ENCODE assay signal across 12 cellular contexts in genomic region chr12:101209319-101210302, GRCh38. TPM values are rescaled to one million over a fixed set of nuclear protein-coding genes. Genes with fewer than 3 reads are reported as not detected.
A peak's percentile ranks its signal among the peaks of the same experiment; 100 is the strongest.
DNase-seq lines count a peak whose midpoint lies in the region; ATAC-seq and TF ChIP-seq lines count a peak whose summit lies in the region.
"Had no signal": no experiment of that assay in that cellular context is flagged by ENCODE, and none has a peak within 500 bp of the region (broad histone marks: within the 10 kb centered on the region; RNA-seq: fewer than 3 reads in every experiment).

A gene with protein sequence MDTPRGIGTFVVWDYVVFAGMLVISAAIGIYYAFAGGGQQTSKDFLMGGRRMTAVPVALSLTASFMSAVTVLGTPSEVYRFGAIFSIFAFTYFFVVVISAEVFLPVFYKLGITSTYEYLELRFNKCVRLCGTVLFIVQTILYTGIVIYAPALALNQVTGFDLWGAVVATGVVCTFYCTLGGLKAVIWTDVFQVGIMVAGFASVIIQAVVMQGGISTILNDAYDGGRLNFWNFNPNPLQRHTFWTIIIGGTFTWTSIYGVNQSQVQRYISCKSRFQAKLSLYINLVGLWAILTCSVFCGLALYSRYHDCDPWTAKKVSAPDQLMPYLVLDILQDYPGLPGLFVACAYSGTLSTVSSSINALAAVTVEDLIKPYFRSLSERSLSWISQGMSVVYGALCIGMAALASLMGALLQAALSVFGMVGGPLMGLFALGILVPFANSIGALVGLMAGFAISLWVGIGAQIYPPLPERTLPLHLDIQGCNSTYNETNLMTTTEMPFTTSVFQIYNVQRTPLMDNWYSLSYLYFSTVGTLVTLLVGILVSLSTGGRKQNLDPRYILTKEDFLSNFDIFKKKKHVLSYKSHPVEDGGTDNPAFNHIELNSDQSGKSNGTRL (minus strand): TSS chr12:101210238. CDS start chr12:101209848, 390 bp downstream.

- WGBS in smooth muscle cell (ENCODE audit: low lambda C conversion rate): 16% methylated on average over 78 of the region's 80 CpGs

- DNase-seq in smooth muscle cell (lab: John Stamatoyannopoulos, UW; ENCODE audit: unreplicated experiment): no peak
- DNase-seq in substantia nigra (lab: John Stamatoyannopoulos, UW): no peak
- DNase-seq: cerebellar nuclear complex, NCI-H82 had no signal

- H3K4me1 ChIP-seq in HUES48 (ENCODE audit: control insufficient read depth, insufficient read depth, low read length) (no peaks in the 10 kb centered on the region), iPS-20b (ENCODE audit: insufficient read depth, low read length) (no peaks in the 10 kb centered on the region), smooth muscle cell (ENCODE audit: low read depth) (no peaks in the 10 kb centered on the region)

- H3K27me3 ChIP-seq in HUES48 (ENCODE audit: control insufficient read depth, insufficient read depth, low read length) (peaks cover 32% of the 10 kb centered on the region), iPS-20b (ENCODE audit: insufficient read depth, low read length) (peaks cover 53% of the 10 kb centered on the region), smooth muscle cell (ENCODE audit: low read depth) (peaks cover 62% of the 10 kb centered on the region)

- no peaks in the 10 kb centered on the region for H4K20me1 ChIP-seq in smooth muscle cell (ENCODE audit: low read depth)

- no peaks in the 10 kb centered on the region for H3K79me2 ChIP-seq in smooth muscle cell (ENCODE audit: low read depth)

- H2AFZ ChIP-seq in smooth muscle cell (ENCODE audit: low read depth): no peak within 1 kb of the TSS

- H3K4me3 ChIP-seq in HUES48 (ENCODE audit: low read depth, low read length) (peak within 1 kb of the TSS; percentile 69), iPS-20b (ENCODE audit: low read length) (peak within 1 kb of the TSS; percentile 66), smooth muscle cell (no peak within 1 kb of the TSS)

- H3K36me3 ChIP-seq in HUES48 (ENCODE audit: control insufficient read depth, insufficient read depth, low read length): no peaks in the 10 kb centered on the region
- H3K36me3 ChIP-seq in iPS-20b (ENCODE audit: insufficient read depth, low read depth, low read length): no peaks in the 10 kb centered on the region
- no peaks in the 10 kb centered on the region for H3K36me3 ChIP-seq in smooth muscle cell (ENCODE audit: low read depth)

- H3K4me2 ChIP-seq in smooth muscle cell: peak within 1 kb of the TSS; percentile 51

- no peak within 1 kb of the TSS for H3K27ac ChIP-seq in HUES48 (ENCODE audit: low read depth, low read length)
- no peak within 1 kb of the TSS for H3K27ac ChIP-seq in iPS-20b (ENCODE audit: low read length)
- no peak within 1 kb of the TSS for H3K27ac ChIP-seq in smooth muscle cell (ENCODE audit: low read depth)
- no peak within 1 kb of the TSS for H3K27ac ChIP-seq in substantia nigra (ENCODE audit: low read depth, low read length, poor library complexity, severe bottlenecking)

- H3F3A ChIP-seq in smooth muscle cell (ENCODE audit: low read depth): no peaks in the 10 kb centered on the region

- H3K9me3 ChIP-seq in HUES48 (ENCODE audit: control insufficient read depth, insufficient read depth, low read length): peaks cover 4% of the 10 kb centered on the region; the same call in 1 of the 2 replicates
- peaks cover 11% of the 10 kb centered on the region for H3K9me3 ChIP-seq in iPS-20b (ENCODE audit: insufficient read depth, low read depth, low read length)
- no peaks in the 10 kb centered on the region for H3K9me3 ChIP-seq in smooth muscle cell (replicated peaks; ENCODE audit: low read depth)

- H3K9ac ChIP-seq in HUES48 (ENCODE audit: low read depth, low read length): no peak within 1 kb of the TSS
- H3K9ac ChIP-seq in iPS-20b (ENCODE audit: low read depth, low read length): peak within 1 kb of the TSS; percentile 21; the same call in 1 of the 2 replicates
- H3K9ac ChIP-seq in smooth muscle cell (ENCODE audit: low read depth): no peak within 1 kb of the TSS

- TF ChIP-seq CTCF in smooth muscle cell (IDR thresholded peaks at IDR 0.05; ENCODE audit: borderline replicate concordance, insufficient read depth, poor library complexity, severe bottlenecking): no peak

- peak; percentile 35; the same call in 2 of the 3 replicates for ATAC-seq in SK-N-SH treated with all-trans-retinoic acid at 6 μM for 48 hours
- ATAC-seq in GM19395 (IDR thresholded peaks at IDR 0.05; ENCODE audit: unreplicated experiment): no peak
- ATAC-seq in HG03432 (IDR thresholded peaks at IDR 0.05; ENCODE audit: unreplicated experiment): no peak

TF ChIP-seq in SK-N-SH treated with all-trans-retinoic acid at 6 μM for 48 hours, 23 proteins besides CTCF, POLR2A, EP300 and RAD21 (continues in another document):
- TF ChIP-seq ZC3H10 (CRISPR knock-in tag; IDR thresholded peaks at IDR 0.05) (no peak), BACH2 (CRISPR knock-in tag; IDR thresholded peaks at IDR 0.05; ENCODE audit: borderline replicate concordance) (no peak), OSR1 (CRISPR knock-in tag; IDR thresholded peaks at IDR 0.05) (no peak), TCF4 (CRISPR knock-in tag; IDR thresholded peaks at IDR 0.05; ENCODE audit: borderline replicate concordance) (no peak), PATZ1 (CRISPR knock-in tag; IDR thresholded peaks at IDR 0.05; ENCODE audit: borderline replicate concordance) (no peak), ISL1 (CRISPR knock-in tag; IDR thresholded peaks at IDR 0.05) (no peak), ZNF70 (CRISPR knock-in tag; IDR thresholded peaks at IDR 0.05) (no peak), CREB5 (CRISPR knock-in tag; IDR thresholded peaks at IDR 0.05; ENCODE audit: low read depth) (no peak), TSHZ2 (CRISPR knock-in tag; IDR thresholded peaks at IDR 0.05) (no peak), CSDC2 (CRISPR knock-in tag; IDR thresholded peaks at IDR 0.05) (no peak), RARB (CRISPR knock-in tag; IDR thresholded peaks at IDR 0.05) (no peak), PPARA (CRISPR knock-in tag; IDR thresholded peaks at IDR 0.05; ENCODE audit: borderline replicate concordance) (no peak)
- TF ChIP-seq, protein P1, sequence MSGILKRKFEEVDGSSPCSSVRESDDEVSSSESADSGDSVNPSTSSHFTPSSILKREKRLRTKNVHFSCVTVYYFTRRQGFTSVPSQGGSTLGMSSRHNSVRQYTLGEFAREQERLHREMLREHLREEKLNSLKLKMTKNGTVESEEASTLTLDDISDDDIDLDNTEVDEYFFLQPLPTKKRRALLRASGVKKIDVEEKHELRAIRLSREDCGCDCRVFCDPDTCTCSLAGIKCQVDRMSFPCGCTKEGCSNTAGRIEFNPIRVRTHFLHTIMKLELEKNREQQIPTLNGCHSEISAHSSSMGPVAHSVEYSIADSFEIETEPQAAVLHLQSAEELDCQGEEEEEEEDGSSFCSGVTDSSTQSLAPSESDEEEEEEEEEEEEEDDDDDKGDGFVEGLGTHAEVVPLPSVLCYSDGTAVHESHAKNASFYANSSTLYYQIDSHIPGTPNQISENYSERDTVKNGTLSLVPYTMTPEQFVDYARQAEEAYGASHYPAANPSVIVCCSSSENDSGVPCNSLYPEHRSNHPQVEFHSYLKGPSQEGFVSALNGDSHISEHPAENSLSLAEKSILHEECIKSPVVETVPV (CRISPR knock-in tag; IDR thresholded peaks at IDR 0.05): no peak

RNA-seq across cellular contexts. Expression of the gene that starts here (rescaled TPM):
- not detected in 2 replicates for total RNA-seq in smooth muscle cell
- not detected in 2 replicates for polyA plus RNA-seq in smooth muscle cell
- total RNA-seq: glomerular endothelial cell; HT1080; T-helper 2 cell treated with Interferon-gamma antibody and Interleukin-4, amounts not matched to agents 100 ng/mL and 5 ng/mL, for 36 hours had no signal
